In genomic region chr12:126191949-126192348, GRCh38 we compare ENCODE assay signal across 15 cellular contexts.
"Had no signal": no experiment of that assay in that cellular context is flagged by ENCODE, and none has a peak within 500 bp of the region (broad histone marks: within the 10 kb centered on the region; RNA-seq: fewer than 3 reads in every experiment).

No MANE protein-coding gene starts in this region.

- H3K4me1 Mint-ChIP-seq: central memory CD8-positive, alpha-beta T cell; stimulated activated naive B cell treated with anti-CD40 and anti-IgM and Interleukin-4, amounts not matched to agents 10 μg/mL and 1 μg/mL and 100 μg/mL, for 72 hours had no signal

- H3K4me3 Mint-ChIP-seq: activated CD8-positive, alpha-beta T cell treated with anti-CD3 and anti-CD28 coated beads for 36 hours; activated naive CD4-positive, alpha-beta T cell treated with anti-CD3 and anti-CD28 coated beads for 36 hours; activated T-cell treated with anti-CD3 and anti-CD28 coated beads, Interleukin-2, amount 50 U/mL, for 4 hours; central memory CD8-positive, alpha-beta T cell had no signal

- H3K27ac Mint-ChIP-seq: activated B cell treated with CpG ODN at 0.5 μM for 24 hours; activated CD8-positive, alpha-beta T cell treated with anti-CD3 and anti-CD28 coated beads for 36 hours; activated naive CD4-positive, alpha-beta T cell treated with anti-CD3 and anti-CD28 coated beads for 36 hours; nephron; stimulated activated naive B cell treated with anti-CD40 and anti-IgM and Interleukin-4, amounts not matched to agents 10 μg/mL and 1 μg/mL and 100 μg/mL, for 72 hours had no signal

- H3K27me3 Mint-ChIP-seq: central memory CD8-positive, alpha-beta T cell had no signal

- H3K4me3 ChIP-seq: upper lobe of right lung had no signal

- ATAC-seq: activated CD8-positive, alpha-beta T cell treated with anti-CD3 and anti-CD28 coated beads for 36 hours; activated T-cell treated with anti-CD3 and anti-CD28 coated beads, Interleukin-2, amount 50 U/mL, for 4 hours; stimulated activated naive B cell treated with anti-CD40 and anti-IgM and Interleukin-4, amounts not matched to agents 10 μg/mL and 1 μg/mL and 100 μg/mL, for 72 hours had no signal

- H3K9me3 Mint-ChIP-seq: activated CD8-positive, alpha-beta T cell treated with anti-CD3 and anti-CD28 coated beads for 36 hours; activated T-cell treated with anti-CD3 and anti-CD28 coated beads, Interleukin-2, amount 50 U/mL, for 4 hours; nephron had no signal

- H3K9me3 ChIP-seq: colonic mucosa, lower lobe of right lung, upper lobe of right lung had no signal

- H3K4me1 ChIP-seq: colonic mucosa, lower lobe of right lung, upper lobe of right lung had no signal

- H3K27me3 ChIP-seq: colonic mucosa had no signal

- H3K36me3 ChIP-seq: colonic mucosa, lower lobe of right lung, spleen, upper lobe of right lung had no signal

- DNase-seq: activated B cell treated with CpG ODN at 0.5 μM for 24 hours; activated CD4-positive, alpha-beta T cell treated with anti-CD3 and anti-CD28 coated beads for 48 hours; activated CD8-positive, alpha-beta T cell treated with anti-CD3 and anti-CD28 coated beads for 36 hours; activated naive CD4-positive, alpha-beta T cell treated with anti-CD3 and anti-CD28 coated beads for 36 hours; activated T-cell treated with anti-CD3 and anti-CD28 coated beads, Interleukin-2, amount 50 U/mL, for 4 hours; colonic mucosa; lower lobe of right lung; midbrain; stimulated activated CD4-positive, alpha-beta T cell treated with anti-CD3 and anti-CD28 coated beads, Interleukin-4, amount 100 ng/mL, for 4 hours; stimulated activated naive B cell treated with anti-CD40 and anti-IgM and Interleukin-4, amounts not matched to agents 10 μg/mL and 1 μg/mL and 100 μg/mL, for 72 hours; T-helper 9 cell; upper lobe of right lung had no signal

- H3K27ac ChIP-seq: colonic mucosa, lower lobe of right lung, upper lobe of right lung had no signal
